8 cellular contexts compared by ENCODE assay signal in the genomic region with DNA sequence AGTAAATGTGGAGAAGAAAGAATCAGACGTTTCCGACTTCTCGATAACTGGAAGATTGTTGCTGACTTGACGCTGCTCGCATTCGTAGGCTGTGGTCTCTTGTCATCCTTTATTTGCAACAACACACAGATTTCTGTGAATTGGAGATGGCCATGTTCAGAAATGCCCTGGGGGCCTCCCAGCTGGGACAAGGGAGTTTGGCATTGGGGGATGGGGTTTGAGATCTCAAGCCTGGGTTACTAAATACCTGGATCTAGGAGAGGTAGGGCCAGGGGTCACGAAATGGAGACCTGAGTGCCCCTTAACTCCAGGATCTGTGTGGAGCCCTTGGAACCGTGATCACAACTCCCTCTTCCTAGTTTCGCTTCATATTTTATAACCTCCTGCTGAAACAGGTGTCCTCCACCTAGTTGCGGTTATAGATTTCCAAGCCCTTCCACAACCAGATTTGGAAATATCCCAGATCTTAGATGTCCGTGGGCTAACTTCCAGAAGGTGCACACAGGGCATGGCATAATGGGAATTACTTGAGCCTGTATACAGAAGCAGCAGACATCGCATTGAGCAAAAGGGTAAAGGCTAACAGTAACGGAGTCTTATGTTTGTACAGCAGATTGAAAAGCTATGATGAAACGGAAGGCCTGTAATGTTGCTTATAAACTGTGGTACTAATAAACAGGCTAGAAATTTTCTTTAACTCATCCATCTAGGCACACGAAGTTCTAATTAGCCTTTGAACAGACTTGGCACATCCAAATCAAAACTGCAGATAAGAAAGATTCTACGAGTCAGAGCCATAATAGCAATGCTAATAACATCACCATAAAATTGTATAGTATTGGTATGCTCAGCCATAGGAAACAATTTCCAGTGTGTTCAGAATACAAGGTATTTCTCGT. TPM values are rescaled to one million over a fixed set of nuclear protein-coding genes. Genes with fewer than 3 reads are reported as not detected.
A peak's percentile ranks its signal among the peaks of the same experiment; 100 is the strongest.
DNase-seq lines count a peak whose midpoint lies in the region; ATAC-seq, FAIRE-seq and TF ChIP-seq lines count a peak whose summit lies in the region.

No MANE protein-coding gene starts in this region.

- TF ChIP-seq EP300 in K562 (IDR thresholded peaks at IDR 0.05; ENCODE audit: low read length): no peak

- H3K36me3 Mint-ChIP-seq in immature natural killer cell: peaks cover 0 to 2% (median 0%) of the 10 kb centered on the region in 3 donors

- H3K4me1 ChIP-seq in K562 (replicated peaks in 1 of 2; ENCODE audit: control insufficient read depth in 2 of 2, insufficient read depth in 2 of 2, low read length in 2 of 2): peaks cover 0 to 5% of the 10 kb centered on the region in 2 experiments; a peak in 2 of 5 replicates

- H3K9me3 Mint-ChIP-seq in immature natural killer cell: no peaks in the 10 kb centered on the region

- WGBS in K562 (ENCODE audit: insufficient coverage, low coverage, missing lambda C conversion rate): 1% methylated on average over 17 of the region's 17 CpGs

- POLR2A ChIA-PET in K562 (lab: Yijun Ruan, JAX): no interaction called here

- peak overlapping the region; percentile 80 to 85 for H3K9ac ChIP-seq in K562 (ENCODE audit: insufficient read depth in 1 of 2, low read depth in 2 of 2, low read length in 2 of 2)

- H3K4me3 ChIP-seq in GM12875 (ENCODE audit: low read depth, low read length) (peak overlapping the region; percentile 43), K562 (peak overlapping the region; percentile 47)

- peaks cover 14% of the 10 kb centered on the region; the same call in 2 of the 3 replicates for H3K79me2 ChIP-seq in K562 (ENCODE audit: control insufficient read depth, insufficient read depth, low read length)

- peak overlapping the region; percentile 90 for H2AFZ ChIP-seq in K562 (ENCODE audit: low read depth, low read length)

- ATAC-seq in K562 (no peak), HG02759 (IDR thresholded peaks at IDR 0.05; ENCODE audit: unreplicated experiment) (no peak)

- in situ Hi-C loops in K562 (cut with MboI): no loop called here

- H4K20me1 ChIP-seq in K562 (replicated peaks; ENCODE audit: control insufficient read depth, insufficient read depth, low read length): no peaks in the 10 kb centered on the region

- H3K27me3 Mint-ChIP-seq in immature natural killer cell (ENCODE audit: low read depth in 3 of 3): peaks cover 0 to 6% (median 4%) of the 10 kb centered on the region in 3 donors

- H3K36me3 ChIP-seq in K562 (ENCODE audit: control insufficient read depth, insufficient read depth, low read length): no peaks in the 10 kb centered on the region

- TF ChIP-seq RAD21 in K562 (CRISPR knock-in tag; conservative IDR thresholded peaks at IDR 0.05 in 1 of 2, IDR thresholded peaks at IDR 0.05 in 1 of 2): no peak

- H3K4me2 ChIP-seq in K562 (ENCODE audit: insufficient read depth, low read length): peak overlapping the region; percentile 92

- TF ChIP-seq CTCF in 22Rv1 (IDR thresholded peaks at IDR 0.05) (no peak), GM12875 (IDR thresholded peaks at IDR 0.05; ENCODE audit: borderline replicate concordance, insufficient read depth, low read depth, low read length) (no peak), K562 (IDR thresholded peaks at IDR 0.05 in 2 of 3, conservative IDR thresholded peaks at IDR 0.05 in 1 of 3; ENCODE audit: insufficient read depth in 2 of 3, low read depth in 1 of 3, low read length in 3 of 3) (no peak)

- H3K27me3 ChIP-seq in K562 (ENCODE audit: control insufficient read depth in 2 of 2, insufficient read depth in 2 of 2, low read length in 2 of 2): no peaks in the 10 kb centered on the region

- CTCF ChIA-PET in K562 (lab: Yijun Ruan, JAX; ENCODE audit: low intra/inter-chr PET ratio): interaction anchor here (0.6 kb wide), 1 partner anchor 137 kb away, joined by 5 read pairs; no protein-coding TSS in a partner anchor

- TSS peak; percentile 92 for BruUV-seq in K562 (replicated peaks; lab: Mats Ljungman, UMichigan)

- peaks cover 28 to 33% of the 10 kb centered on the region in 2 donors for H3K4me1 Mint-ChIP-seq in immature natural killer cell

- TF ChIP-seq POLR2A in K562 (conservative IDR thresholded peaks at IDR 0.05): no peak

- intact Hi-C loops in K562 (cut with micrococcal nuclease): loop anchor here (2.0 kb wide), 1 partner anchor 49 kb away; a partner anchor contains a TSS

- peak; percentile 39 for DNase-seq in RPMI8226
- peak in 1 of 4 experiments; percentile 17 for DNase-seq in K562 (ENCODE audit: extremely low read depth in 1 of 4, low spot score in 3 of 4)
- DNase-seq in inferior parietal cortex (ENCODE audit: extremely low spot score): peak; percentile 48
- DNase-seq in stimulated activated CD4-positive, alpha-beta T cell treated with anti-CD3 and anti-CD28 coated beads, Interleukin-4, amount 100 ng/mL, for 24 hours: peak; percentile 26
- no peak for DNase-seq in immature natural killer cell

- H3K27ac Mint-ChIP-seq in immature natural killer cell: no peak overlapping the region

- peak overlapping the region; percentile 82 for H3K27ac ChIP-seq in 22Rv1
- H3K27ac ChIP-seq in K562 (ENCODE audit: extremely low read depth, low read depth, low read length): peak overlapping the region; percentile 77

- H3K9me3 ChIP-seq in K562 (replicated peaks; ENCODE audit: control insufficient read depth, insufficient read depth, low read depth, low read length): no peaks in the 10 kb centered on the region

- peak; percentile 42 for FAIRE-seq in K562 (lab: Jason Lieb, UNC)

- no peak overlapping the region for H3K4me3 Mint-ChIP-seq in immature natural killer cell

- H3K9me1 ChIP-seq in K562 (ENCODE audit: control insufficient read depth, insufficient read depth, low read length): no peaks in the 10 kb centered on the region

RNA-seq across cellular contexts. Expression of a gene that starts 1.0 kb away (rescaled TPM):
- 2.4 and 8.4 TPM in 2 replicates for total RNA-seq in K562 (2011; cell fraction: chromatin; rRNA removed; ENCODE audit: low replicate concordance)
- 1.5 and 2.6 TPM in 2 replicates for total RNA-seq in K562 (2011; cell fraction: nucleolus; rRNA removed)
- total RNA-seq in K562 (2011; cell fraction: nucleoplasm; rRNA removed): 2.9 and 5.5 TPM in 2 replicates
- total RNA-seq in K562 (2014; rRNA removed) (2.3 and 2.4 TPM in 2 replicates), K562 (2014; rRNA removed; fragmentation: Illumina TruSeq; extraction: Trizol) (3.1 and 3.7 TPM in 2 replicates), K562 (2015; rRNA removed; fragmentation: Illumina TruSeq; extraction: Trizol) (4.4 and 4.7 TPM in 2 replicates), K562 (2021) (3.9 and 4.4 TPM in 2 replicates)
- polyA plus RNA-seq in K562 (2011; rRNA removed) (4.9 and 6.9 TPM in 2 replicates), K562 (2014; fragmentation: Illumina TruSeq; extraction: Trizol) (2.9 and 3.1 TPM in 2 replicates), K562 (2014; fragmentation: Nextera tagmentation; extraction: Ambion mirVana) (1 to 10 TPM; 1.4 to 1.7 TPM), K562 (2014; rRNA removed) (2.1 and 3.1 TPM in 2 replicates), immature natural killer cell (1 to 10 TPM; 2.1 to 7.3 (median 2.6) TPM)
- polyA plus RNA-seq in K562 (2011; cell fraction: cytosol; rRNA removed): 3.2 and 4.0 TPM in 2 replicates
- 2.8 and 2.9 TPM in 2 replicates for polyA plus RNA-seq in K562 (2011; cell fraction: nucleus; rRNA removed)
- polyA plus RNA-seq in K562 (2012): 1.4 and 1.6 TPM in 2 replicates
- 14.1 and 15.5 TPM in 2 replicates for polyA minus RNA-seq in K562 (2011; rRNA and poly(A)+ RNA removed)
- polyA minus RNA-seq in K562 (2011; cell fraction: cytosol; rRNA and poly(A)+ RNA removed): 4.2 and 5.3 TPM in 2 replicates
- polyA minus RNA-seq in K562 (2011; cell fraction: nucleus; rRNA and poly(A)+ RNA removed): 2.8 and 4.8 TPM in 2 replicates

RNA-seq across cellular contexts. Expression of a gene that starts 48.6 kb away (rescaled TPM):
- 8.5 and 23.5 TPM in 2 replicates for total RNA-seq in K562 (2011; cell fraction: chromatin; rRNA removed; ENCODE audit: low replicate concordance)
- 3.6 and 4.8 TPM in 2 replicates for total RNA-seq in K562 (2011; cell fraction: nucleolus; rRNA removed)
- total RNA-seq in K562 (2011; cell fraction: nucleoplasm; rRNA removed): 9.6 and 23.1 TPM in 2 replicates
- 301 and 342 TPM in 2 replicates for total RNA-seq in K562 (2014; rRNA removed)
- total RNA-seq in K562 (2014; rRNA removed; fragmentation: Illumina TruSeq; extraction: Trizol): 112 and 137 TPM in 2 replicates
- 97.2 and 99.8 TPM in 2 replicates for total RNA-seq in K562 (2015; rRNA removed; fragmentation: Illumina TruSeq; extraction: Trizol)
- total RNA-seq in K562 (2021): 144 and 147 TPM in 2 replicates
- 60.4 and 81.8 TPM in 2 replicates for polyA plus RNA-seq in K562 (2011; rRNA removed)
- 31.6 and 68.5 TPM in 2 replicates for polyA plus RNA-seq in K562 (2011; cell fraction: cytosol; rRNA removed)
- 17.3 and 23.6 TPM in 2 replicates for polyA plus RNA-seq in K562 (2011; cell fraction: nucleus; rRNA removed)
- polyA plus RNA-seq in K562 (2012): 69.4 and 132 TPM in 2 replicates
- 142 and 144 TPM in 2 replicates for polyA plus RNA-seq in K562 (2014; fragmentation: Illumina TruSeq; extraction: Trizol)
- 10 to 100 TPM; 40.0 to 58.6 TPM for polyA plus RNA-seq in K562 (2014; fragmentation: Nextera tagmentation; extraction: Ambion mirVana)
- polyA plus RNA-seq in K562 (2014; rRNA removed): 112 and 120 TPM in 2 replicates
- polyA minus RNA-seq in K562 (2011; rRNA and poly(A)+ RNA removed): 92.5 and 112 TPM in 2 replicates
- 39.0 and 60.6 TPM in 2 replicates for polyA minus RNA-seq in K562 (2011; cell fraction: cytosol; rRNA and poly(A)+ RNA removed)
- polyA minus RNA-seq in K562 (2011; cell fraction: nucleus; rRNA and poly(A)+ RNA removed): 15.3 and 15.8 TPM in 2 replicates
- polyA plus RNA-seq in immature natural killer cell: 10 to 100 TPM; 58.0 to 80.1 (median 65.2) TPM

RNA-seq across cellular contexts. Expression of a gene that starts 49.4 kb away (rescaled TPM):
- total RNA-seq in K562 (2011; cell fraction: chromatin; rRNA removed; ENCODE audit: low replicate concordance): 12.3 and 25.3 TPM in 2 replicates
- total RNA-seq in K562 (2011; cell fraction: nucleolus; rRNA removed): 6.3 and 7.0 TPM in 2 replicates
- total RNA-seq in K562 (2011; cell fraction: nucleoplasm; rRNA removed): 14.1 and 21.8 TPM in 2 replicates
- total RNA-seq in K562 (2014; rRNA removed): 29.7 and 33.3 TPM in 2 replicates
- total RNA-seq in K562 (2014; rRNA removed; fragmentation: Illumina TruSeq; extraction: Trizol): 54.9 and 59.5 TPM in 2 replicates
- 41.7 and 44.8 TPM in 2 replicates for total RNA-seq in K562 (2015; rRNA removed; fragmentation: Illumina TruSeq; extraction: Trizol)
- total RNA-seq in K562 (2021): 57.1 and 60.7 TPM in 2 replicates
- polyA plus RNA-seq in K562 (2011; rRNA removed): 38.4 and 55.4 TPM in 2 replicates
- polyA plus RNA-seq in K562 (2011; cell fraction: cytosol; rRNA removed): 11.2 and 19.0 TPM in 2 replicates
- 6.4 and 10.0 TPM in 2 replicates for polyA plus RNA-seq in K562 (2011; cell fraction: nucleus; rRNA removed)
- polyA plus RNA-seq in K562 (2012): 13.1 and 19.0 TPM in 2 replicates
- polyA plus RNA-seq in K562 (2014; fragmentation: Illumina TruSeq; extraction: Trizol): 30.6 and 35.3 TPM in 2 replicates
- 10 to 100 TPM; 29.7 to 39.9 TPM for polyA plus RNA-seq in K562 (2014; fragmentation: Nextera tagmentation; extraction: Ambion mirVana)
- polyA plus RNA-seq in K562 (2014; rRNA removed): 23.6 and 28.2 TPM in 2 replicates
- 107 and 113 TPM in 2 replicates for polyA minus RNA-seq in K562 (2011; rRNA and poly(A)+ RNA removed)
- polyA minus RNA-seq in K562 (2011; cell fraction: cytosol; rRNA and poly(A)+ RNA removed): 24.8 and 36.2 TPM in 2 replicates
- polyA minus RNA-seq in K562 (2011; cell fraction: nucleus; rRNA and poly(A)+ RNA removed): 4.8 and 10.3 TPM in 2 replicates
- polyA plus RNA-seq in immature natural killer cell: 10 to 100 TPM; 46.0 to 51.1 (median 46.1) TPM

Comparison
In these comparisons a context has a peak if more than half of its experiments do, and no peak if none do; other contexts are left out.
1. DNase-seq: peak in RPMI8226 (single experiment), inferior parietal cortex (single experiment) and stimulated activated CD4-positive, alpha-beta T cell treated with anti-CD3 and anti-CD28 coated beads, Interleukin-4, amount 100 ng/mL, for 24 hours (single experiment); none in immature natural killer cell (0 of 3).